ENCODE assay signal across 10 cellular contexts in the genomic region with DNA sequence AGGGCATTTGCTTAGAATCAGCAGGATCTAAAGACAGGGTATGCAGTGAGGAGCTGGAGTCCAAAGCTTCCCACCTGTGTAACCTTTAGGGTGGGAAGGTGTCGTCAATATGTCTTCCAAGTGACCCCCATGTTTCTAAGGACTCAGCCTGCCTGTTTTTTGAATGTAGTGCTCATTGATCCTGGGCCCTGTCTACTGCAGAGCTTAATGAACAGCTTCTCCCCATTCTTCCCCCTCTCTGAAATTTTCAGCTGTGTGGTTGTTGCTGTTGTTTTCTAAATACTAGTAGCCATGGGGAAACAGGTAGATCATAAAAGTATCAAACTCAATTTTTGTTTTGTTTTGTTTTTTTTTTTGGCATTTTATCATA. TPM values are rescaled to one million over a fixed set of nuclear protein-coding genes. Genes with fewer than 3 reads are reported as not detected.
DNase-seq lines count a peak whose midpoint lies in the region; ATAC-seq and TF ChIP-seq lines count a peak whose summit lies in the region.
"Had no signal": no experiment of that assay in that cellular context is flagged by ENCODE, and none has a peak within 500 bp of the region (broad histone marks: within the 10 kb centered on the region; RNA-seq: fewer than 3 reads in every experiment).

No MANE protein-coding gene starts in this region.

- no peaks in the 10 kb centered on the region for H3K9me3 ChIP-seq in left lung
- H3K9me3 ChIP-seq: SJSA1 had no signal

- H3K27me3 Mint-ChIP-seq in HFFc6 (ENCODE audit: insufficient read depth): no peaks in the 10 kb centered on the region
- H3K27me3 Mint-ChIP-seq in activated CD8-positive, alpha-beta T cell treated with anti-CD3 and anti-CD28 coated beads, Interleukin-2, amount 10 ng/mL, durations not matched to agents 7 days and 5 days (ENCODE audit: low read depth): no peaks in the 10 kb centered on the region
- no peaks in the 10 kb centered on the region for H3K27me3 Mint-ChIP-seq in stimulated activated naive B cell treated with anti-CD40 and anti-IgM and Interleukin-4, amounts not matched to agents 10 μg/mL and 1 μg/mL and 100 μg/mL, for 72 hours

- H3K27ac Mint-ChIP-seq in HFFc6: peak overlapping the region; percentile 89
- peak overlapping the region; percentile 7 for H3K27ac Mint-ChIP-seq in activated CD8-positive, alpha-beta T cell treated with anti-CD3 and anti-CD28 coated beads, Interleukin-2, amount 10 ng/mL, durations not matched to agents 7 days and 5 days
- peak overlapping the region; percentile 76 for H3K27ac Mint-ChIP-seq in stimulated activated naive B cell treated with anti-CD40 and anti-IgM and Interleukin-4, amounts not matched to agents 10 μg/mL and 1 μg/mL and 100 μg/mL, for 72 hours

- H3K36me3 ChIP-seq in left lung: no peaks in the 10 kb centered on the region

- peak overlapping the region; percentile 58 to 66 for H3K27ac ChIP-seq in left lung

- H3K4me3 Mint-ChIP-seq in HFFc6: peak overlapping the region; percentile 62
- no peak overlapping the region for H3K4me3 Mint-ChIP-seq in activated CD8-positive, alpha-beta T cell treated with anti-CD3 and anti-CD28 coated beads, Interleukin-2, amount 10 ng/mL, durations not matched to agents 7 days and 5 days
- H3K4me3 Mint-ChIP-seq in stimulated activated naive B cell treated with anti-CD40 and anti-IgM and Interleukin-4, amounts not matched to agents 10 μg/mL and 1 μg/mL and 100 μg/mL, for 72 hours: no peak overlapping the region

- H3K4me1 Mint-ChIP-seq in HFFc6 (ENCODE audit: low read depth): peaks cover 75% of the 10 kb centered on the region
- H3K4me1 Mint-ChIP-seq in activated CD8-positive, alpha-beta T cell treated with anti-CD3 and anti-CD28 coated beads, Interleukin-2, amount 10 ng/mL, durations not matched to agents 7 days and 5 days (ENCODE audit: low read depth): peaks cover 64% of the 10 kb centered on the region
- peaks cover 16 to 28% of the 10 kb centered on the region in 2 donors for H3K4me1 Mint-ChIP-seq in stimulated activated naive B cell treated with anti-CD40 and anti-IgM and Interleukin-4, amounts not matched to agents 10 μg/mL and 1 μg/mL and 100 μg/mL, for 72 hours

- no peak for ATAC-seq in activated CD8-positive, alpha-beta T cell treated with anti-CD3 and anti-CD28 coated beads, Interleukin-2, amount 10 ng/mL, durations not matched to agents 7 days and 5 days
- ATAC-seq in left lung (peak; percentile 2), GM21786 (IDR thresholded peaks at IDR 0.05; ENCODE audit: unreplicated experiment) (no peak)
- ATAC-seq in stimulated activated naive B cell treated with anti-CD40 and anti-IgM and Interleukin-4, amounts not matched to agents 10 μg/mL and 1 μg/mL and 100 μg/mL, for 72 hours (replicated peaks): no peak

- TF ChIP-seq CTCF in HFFc6 (IDR thresholded peaks at IDR 0.05) (no peak), left lung (IDR thresholded peaks at IDR 0.05) (no peak)

- POLR2A ChIA-PET in activated CD8-positive, alpha-beta T cell treated with anti-CD3 and anti-CD28 coated beads, Interleukin-2, amount 10 ng/mL, durations not matched to agents 7 days and 5 days (lab: Charles Lee): interaction anchor here (0.9 to 1.4 kb wide), 2 partner anchors 11 to 26 kb away, joined by 3 read pairs; no protein-coding TSS in a partner anchor

- H3K9me3 Mint-ChIP-seq in HFFc6: no peaks in the 10 kb centered on the region
- H3K9me3 Mint-ChIP-seq in activated CD8-positive, alpha-beta T cell treated with anti-CD3 and anti-CD28 coated beads, Interleukin-2, amount 10 ng/mL, durations not matched to agents 7 days and 5 days (ENCODE audit: insufficient read depth): no peaks in the 10 kb centered on the region
- H3K9me3 Mint-ChIP-seq in stimulated activated naive B cell treated with anti-CD40 and anti-IgM and Interleukin-4, amounts not matched to agents 10 μg/mL and 1 μg/mL and 100 μg/mL, for 72 hours: no peaks in the 10 kb centered on the region

- no peak overlapping the region for H3K4me3 ChIP-seq in left lung
- H3K4me3 ChIP-seq: SJSA1 had no signal

- CTCF ChIA-PET in activated CD8-positive, alpha-beta T cell treated with anti-CD3 and anti-CD28 coated beads, Interleukin-2, amount 10 ng/mL, durations not matched to agents 7 days and 5 days (lab: Charles Lee): interaction anchor here (1.3 to 2.2 kb wide), 5 partner anchors 10 to 125 kb away, joined by 3 to 9 read pairs (median 3); no protein-coding TSS in a partner anchor

- H3K4me1 ChIP-seq in left lung: peaks cover 40 to 69% of the 10 kb centered on the region in 2 donors

- no peak for DNase-seq in HFFc6
- no peak for DNase-seq in activated CD8-positive, alpha-beta T cell treated with anti-CD3 and anti-CD28 coated beads, Interleukin-2, amount 10 ng/mL, durations not matched to agents 7 days and 5 days
- no peak for DNase-seq in left lung
- DNase-seq in stimulated activated naive B cell treated with anti-CD40 and anti-IgM and Interleukin-4, amounts not matched to agents 10 μg/mL and 1 μg/mL and 100 μg/mL, for 72 hours: no peak
- DNase-seq in iPS-NIHi11 (ENCODE audit: low spot score): no peak
- no peak for DNase-seq in KBM-7
- no peak for DNase-seq in AG20443 (ENCODE audit: low spot score)
- DNase-seq: NCI-H1105 treated with DMSO at 0.1 percent for 48 hours had no signal

- H3K27me3 ChIP-seq in left lung: no peaks in the 10 kb centered on the region
- H3K27me3 ChIP-seq: SJSA1 had no signal

- in situ Hi-C loops in KBM-7 (cut with MboI; ENCODE audit: low pct_unique_long_range_greater_than_20kb, low sequenced_read_pairs): no loop called here

- H3K36me3 Mint-ChIP-seq in HFFc6 (ENCODE audit: low read depth): peaks cover 20% of the 10 kb centered on the region
- H3K36me3 Mint-ChIP-seq in activated CD8-positive, alpha-beta T cell treated with anti-CD3 and anti-CD28 coated beads, Interleukin-2, amount 10 ng/mL, durations not matched to agents 7 days and 5 days (ENCODE audit: low read depth): peaks cover 55% of the 10 kb centered on the region
- H3K36me3 Mint-ChIP-seq in stimulated activated naive B cell treated with anti-CD40 and anti-IgM and Interleukin-4, amounts not matched to agents 10 μg/mL and 1 μg/mL and 100 μg/mL, for 72 hours: peaks cover 24 to 34% of the 10 kb centered on the region in 2 donors

- intact Hi-C loops in left lung (cut with DNase I): no loop called here

RNA-seq across cellular contexts. Expression of a gene that starts 39.7 kb away (rescaled TPM):
- total RNA-seq in HFFc6 (2021; fragmentation: NEBNext Ultra II Directional; extraction: Animal tissue kit (Norgen Biotek cat#: 25700)): 100 to 1,000 TPM; 200 to 291 (median 244) TPM
- total RNA-seq in activated CD8-positive, alpha-beta T cell treated with anti-CD3 and anti-CD28 coated beads, Interleukin-2, amount 10 ng/mL, durations not matched to agents 7 days and 5 days: 100 to 1,000 TPM; 469 to 504 TPM
- 100 to 1,000 TPM; 226 to 246 TPM for total RNA-seq in left lung

Comparison
In these comparisons a context has a peak if more than half of its experiments do, and no peak if none do; other contexts are left out.
1. H3K27ac Mint-ChIP-seq: peak in every context shown above with its lines; median percentile 89 in HFFc6; 76 in stimulated activated naive B cell treated with anti-CD40 and anti-IgM and Interleukin-4, amounts not matched to agents 10 μg/mL and 1 μg/mL and 100 μg/mL, for 72 hours; 7 in activated CD8-positive, alpha-beta T cell treated with anti-CD3 and anti-CD28 coated beads, Interleukin-2, amount 10 ng/mL, durations not matched to agents 7 days and 5 days.